Comparison of ENCODE assay signal across 20 cellular contexts in genomic region chr13:92158335-92158734, GRCh38.
A peak's percentile ranks its signal among the peaks of the same experiment; 100 is the strongest.
DNase-seq lines count a peak whose midpoint lies in the region; ATAC-seq, FAIRE-seq and TF ChIP-seq lines count a peak whose summit lies in the region.
"Had no signal": no experiment of that assay in that cellular context is flagged by ENCODE, and none has a peak within 500 bp of the region (broad histone marks: within the 10 kb centered on the region; RNA-seq: fewer than 3 reads in every experiment).

No MANE protein-coding gene starts in this region.

- H3K79me1 ChIP-seq in IMR-90 (ENCODE audit: low read depth in 1 of 2, low read length in 2 of 2): no peaks in the 10 kb centered on the region

- whole genome bisulfite sequencing in IMR-90 (ENCODE audit: extremely low coverage in 2 of 2, insufficient read length in 1 of 2), 2 experiments: 20% methylated on average over 1 of the region's 3 CpGs; no CpG with 5 or more reads in 1 of the 2 experiments
- 70% methylated on average over 3 of the region's 3 CpGs for WGBS in mammary epithelial cell (ENCODE audit: low coverage, missing lambda C conversion rate)

- no peaks in the 10 kb centered on the region for H3K9me1 ChIP-seq in IMR-90 (ENCODE audit: insufficient read depth, low read length)

- H4K5ac ChIP-seq in IMR-90 (ENCODE audit: low read depth, low read length): no peak overlapping the region

- H3K14ac ChIP-seq in IMR-90 (replicated peaks; ENCODE audit: low read depth, low read length): no peak overlapping the region

- TF ChIP-seq POLR2A in IMR-90 (IDR thresholded peaks at IDR 0.05; ENCODE audit: low read depth, low read length) (no peak), GM12892 (IDR thresholded peaks at IDR 0.05; ENCODE audit: low read depth, low read length) (no peak)

- FAIRE-seq in GM12892 (lab: Jason Lieb, UNC): no peak

- no peaks in the 10 kb centered on the region for H3K27me3 Mint-ChIP-seq in neural progenitor cell (ENCODE audit: insufficient read depth, low read depth)
- H3K27me3 Mint-ChIP-seq: activated CD4-positive, alpha-beta T cell treated with anti-CD3 and anti-CD28 coated beads for 36 hours; IgD-negative memory B cell; T-helper 17 cell had no signal

- no peak overlapping the region for H2AK9ac ChIP-seq in IMR-90 (replicated peaks; ENCODE audit: low read depth, low read length, poor library complexity)

- CTCF ChIA-PET in IMR-90 (lab: Yijun Ruan, JAX) (interaction anchor here (1.5 kb wide), 1 partner anchor 29 kb away, joined by 3 read pairs; no protein-coding TSS in a partner anchor), mammary epithelial cell (lab: Charles Lee; ENCODE audit: low non-redundant PET) (no interaction called here)

- H3K4me1 ChIP-seq in IMR-90 (ENCODE audit: control insufficient read depth, insufficient read depth, low read length) (no peaks in the 10 kb centered on the region), mammary epithelial cell (ENCODE audit: insufficient read depth, low read length) (no peaks in the 10 kb centered on the region), neural progenitor cell (no peaks in the 10 kb centered on the region)
- H3K4me1 ChIP-seq: left ventricle myocardium inferior had no signal

- no peaks in the 10 kb centered on the region for H3K9me3 ChIP-seq in IMR-90 (ENCODE audit: control insufficient read depth, insufficient read depth, low read length)
- no peaks in the 10 kb centered on the region for H3K9me3 ChIP-seq in mammary epithelial cell (replicated peaks; ENCODE audit: insufficient read depth, low read length)
- no peaks in the 10 kb centered on the region for H3K9me3 ChIP-seq in neural progenitor cell (ENCODE audit: low read depth)
- H3K9me3 ChIP-seq: left ventricle myocardium inferior had no signal

- H3K36me3 ChIP-seq in IMR-90 (ENCODE audit: control insufficient read depth, insufficient read depth, low read length) (no peaks in the 10 kb centered on the region), mammary epithelial cell (ENCODE audit: insufficient read depth, low read length) (no peaks in the 10 kb centered on the region), neural progenitor cell (no peaks in the 10 kb centered on the region)
- H3K36me3 ChIP-seq: left ventricle myocardium inferior had no signal

- H3K27me3 ChIP-seq in IMR-90 (ENCODE audit: control insufficient read depth, insufficient read depth, low read length): no peaks in the 10 kb centered on the region
- H3K27me3 ChIP-seq in mammary epithelial cell (ENCODE audit: insufficient read depth, low read length): no peaks in the 10 kb centered on the region
- no peaks in the 10 kb centered on the region for H3K27me3 ChIP-seq in neural progenitor cell

- H4K91ac ChIP-seq in IMR-90 (ENCODE audit: insufficient read depth, low read depth, low read length): no peak overlapping the region

- no peak overlapping the region for H3K27ac ChIP-seq in IMR-90 (ENCODE audit: insufficient read depth, low read length)
- H3K27ac ChIP-seq in mammary epithelial cell (ENCODE audit: insufficient read depth, low read depth, low read length): no peak overlapping the region
- H3K27ac ChIP-seq in neural progenitor cell: no peak overlapping the region
- H3K27ac ChIP-seq: left ventricle myocardium inferior had no signal

- H3K4me3 ChIP-seq in IMR-90 (ENCODE audit: insufficient read depth, low read depth, low read length) (no peak overlapping the region), mammary epithelial cell (replicated peaks in 1 of 3; ENCODE audit: insufficient read depth in 1 of 3, low read depth in 2 of 3, low read length in 3 of 3) (no peak overlapping the region), skeletal muscle cell (ENCODE audit: low read depth, low read length) (no peak overlapping the region), neural progenitor cell (no peak overlapping the region)
- H3K4me3 ChIP-seq: left ventricle myocardium inferior had no signal

- POLR2A ChIA-PET in IMR-90 (lab: Charles Lee; ENCODE audit: unreplicated experiment): no interaction called here

- H2BK5ac ChIP-seq in IMR-90 (ENCODE audit: low read depth, low read length, poor library complexity, severe bottlenecking): no peak overlapping the region

- intact Hi-C loops in IMR-90 (cut with micrococcal nuclease) (no loop called here), mammary epithelial cell (cut with micrococcal nuclease) (no loop called here)

- no peak overlapping the region for H4K8ac ChIP-seq in IMR-90 (ENCODE audit: low read depth in 2 of 2, low read length in 2 of 2)

- ATAC-seq in IMR-90 (ENCODE audit: low read depth): no peak
- ATAC-seq: activated CD4-positive, alpha-beta T cell treated with anti-CD3 and anti-CD28 coated beads for 36 hours; T-helper 17 cell had no signal

- H4K20me1 ChIP-seq in IMR-90 (ENCODE audit: insufficient read depth, low read length) (no peaks in the 10 kb centered on the region), mammary epithelial cell (ENCODE audit: insufficient read depth, low read length) (no peaks in the 10 kb centered on the region), neural progenitor cell (ENCODE audit: low read depth) (no peaks in the 10 kb centered on the region)

- DNase-seq in IMR-90 (peak; percentile 31), OCI-M2 (lab: John Stamatoyannopoulos, UW; ENCODE audit: unreplicated experiment) (peak; percentile 43), mammary epithelial cell (peak; percentile 39), skeletal muscle cell (ENCODE audit: low read depth) (peak; percentile 53), glomerular visceral epithelial cell (ENCODE audit: extremely low spot score) (no peak), neural progenitor cell (ENCODE audit: low spot score) (no peak), GM12892 (ENCODE audit: insufficient read length) (no peak), epidermal melanocyte (ENCODE audit: insufficient read length, low spot score) (no peak)
- DNase-seq: activated CD4-positive, alpha-beta T cell treated with anti-CD3 and anti-CD28 coated beads for 36 hours; activated CD8-positive, alpha-beta memory T cell treated with anti-CD3 and anti-CD28 coated beads, Interleukin-2, amount 50 U/mL, for 48 hours; activated naive CD4-positive, alpha-beta T cell treated with anti-CD3 and anti-CD28 coated beads for 36 hours; DMS79; erythroblast; GOT3; hypothalamus; left ventricle myocardium inferior; NCI-H1694; NCI-H526; T-helper 17 cell had no signal

- H3K27ac Mint-ChIP-seq in neural progenitor cell: no peak overlapping the region
- H3K27ac Mint-ChIP-seq: activated CD4-positive, alpha-beta T cell treated with anti-CD3 and anti-CD28 coated beads for 36 hours; activated naive CD4-positive, alpha-beta T cell treated with anti-CD3 and anti-CD28 coated beads for 36 hours; IgD-negative memory B cell; T-helper 17 cell had no signal

- no peak overlapping the region for H3K18ac ChIP-seq in IMR-90 (ENCODE audit: low read depth, low read length)

- no peak overlapping the region for H3K4me3 Mint-ChIP-seq in neural progenitor cell
- H3K4me3 Mint-ChIP-seq: activated CD4-positive, alpha-beta T cell treated with anti-CD3 and anti-CD28 coated beads for 36 hours; activated naive CD4-positive, alpha-beta T cell treated with anti-CD3 and anti-CD28 coated beads for 36 hours; IgD-negative memory B cell; T-helper 17 cell had no signal

- no TSS peak for BruUV-seq in IMR-90 (replicated peaks; lab: Mats Ljungman, UMichigan)
- no TSS peak for BruUV-seq in mammary epithelial cell (replicated peaks; lab: Mats Ljungman, UMichigan)

- TF ChIP-seq RAD21 in IMR-90 (IDR thresholded peaks at IDR 0.05; ENCODE audit: low read length): no peak

- H3K4me2 ChIP-seq in IMR-90 (ENCODE audit: low read depth, low read length): no peak overlapping the region
- H3K4me2 ChIP-seq in mammary epithelial cell (ENCODE audit: insufficient read depth, low read depth, low read length): no peak overlapping the region
- no peak overlapping the region for H3K4me2 ChIP-seq in neural progenitor cell

- no peaks in the 10 kb centered on the region for H3F3A ChIP-seq in neural progenitor cell (ENCODE audit: low read depth)

- H2AK5ac ChIP-seq in IMR-90 (ENCODE audit: low read depth, low read length): no peak overlapping the region

- H3K9me3 Mint-ChIP-seq in neural progenitor cell: no peaks in the 10 kb centered on the region
- H3K9me3 Mint-ChIP-seq: activated naive CD4-positive, alpha-beta T cell treated with anti-CD3 and anti-CD28 coated beads for 36 hours had no signal

- no peaks in the 10 kb centered on the region for H3K79me2 ChIP-seq in mammary epithelial cell (ENCODE audit: insufficient read depth, low read length)
- no peaks in the 10 kb centered on the region for H3K79me2 ChIP-seq in neural progenitor cell (ENCODE audit: low read depth)

- H3K4ac ChIP-seq in IMR-90 (ENCODE audit: low read depth, low read length): no peak overlapping the region

- H3K4me1 Mint-ChIP-seq in neural progenitor cell: no peaks in the 10 kb centered on the region
- H3K4me1 Mint-ChIP-seq: activated CD4-positive, alpha-beta T cell treated with anti-CD3 and anti-CD28 coated beads for 36 hours; IgD-negative memory B cell; T-helper 17 cell had no signal

- H3K23ac ChIP-seq in IMR-90 (ENCODE audit: low read depth, low read length): no peak overlapping the region

- H2BK120ac ChIP-seq in IMR-90 (ENCODE audit: low read depth, low read length): no peak overlapping the region

- H3K9ac ChIP-seq in IMR-90 (ENCODE audit: low read depth, low read length): no peak overlapping the region
- H3K9ac ChIP-seq in mammary epithelial cell (ENCODE audit: insufficient read depth, low read length): no peak overlapping the region
- H3K9ac ChIP-seq in neural progenitor cell: no peak overlapping the region

- no peaks in the 10 kb centered on the region for H3K36me3 Mint-ChIP-seq in neural progenitor cell
- H3K36me3 Mint-ChIP-seq: IgD-negative memory B cell had no signal

- H2AFZ ChIP-seq in IMR-90 (replicated peaks; ENCODE audit: low read length, poor library complexity) (no peak overlapping the region), mammary epithelial cell (ENCODE audit: low read depth, low read length) (no peak overlapping the region), neural progenitor cell (replicated peaks) (no peak overlapping the region)

- H2BK15ac ChIP-seq in IMR-90 (ENCODE audit: low read depth, low read length): no peak overlapping the region

- no peak overlapping the region for H2BK20ac ChIP-seq in IMR-90 (ENCODE audit: low read depth, low read length)

- in situ Hi-C loops in IMR-90 (cut with MboI; ENCODE audit: low sequenced_read_pairs): no loop called here
- in situ Hi-C loops in mammary epithelial cell (cut with MboI; ENCODE audit: low sequenced_read_pairs in 2 of 2): no loop called here

- TF ChIP-seq CTCF in IMR-90 (conservative IDR thresholded peaks at IDR 0.05; ENCODE audit: low read depth, low read length) (no peak), mammary epithelial cell (conservative IDR thresholded peaks at IDR 0.05 in 1 of 2, IDR thresholded peaks at IDR 0.05 in 1 of 2; ENCODE audit: extremely low read depth in 1 of 2, insufficient read depth in 1 of 2, low read depth in 1 of 2, low read length in 2 of 2) (no peak), neural progenitor cell (IDR thresholded peaks at IDR 0.05) (no peak)

- dilution Hi-C loops in IMR-90 (cut with HindIII; ENCODE audit: low sequenced_read_pairs, unreplicated experiment): no loop called here
- dilution Hi-C loops in mammary epithelial cell (cut with HindIII; ENCODE audit: low sequenced_read_pairs): no loop called here

- H3K56ac ChIP-seq in IMR-90 (ENCODE audit: extremely low read depth, insufficient read depth, low read length): no peak overlapping the region

TF ChIP-seq in IMR-90, 13 proteins besides CTCF, POLR2A, EP300 and RAD21:
- no peak for TF ChIP-seq RFX5 (IDR thresholded peaks at IDR 0.05; ENCODE audit: low read depth, low read length)

Comparison
In these comparisons a context has a peak if more than half of its experiments do, and no peak if none do; other contexts are left out.
1. DNase-seq: peak in IMR-90 (single experiment), OCI-M2 (single experiment), mammary epithelial cell (single experiment) and skeletal muscle cell (single experiment); none in glomerular visceral epithelial cell (single experiment), neural progenitor cell (single experiment), GM12892 (single experiment) and epidermal melanocyte (single experiment).